Comparison of ENCODE assay signal across 14 cellular contexts in genomic region chr20:48012401-48012974, GRCh38.
DNase-seq lines count a peak whose midpoint lies in the region; ATAC-seq and TF ChIP-seq lines count a peak whose summit lies in the region.
"Had no signal": no experiment of that assay in that cellular context is flagged by ENCODE, and none has a peak within 500 bp of the region (broad histone marks: within the 10 kb centered on the region; RNA-seq: fewer than 3 reads in every experiment).

No MANE protein-coding gene starts in this region.

- DNase-seq in AG08395 (ENCODE audit: low spot score) (peak; percentile 54), RPMI7951 (ENCODE audit: low read depth) (peak; percentile 96), fibroblast of pulmonary artery (ENCODE audit: low read depth) (peak; percentile 94), CD1c-positive myeloid dendritic cell (ENCODE audit: extremely low spot score) (no peak)
- DNase-seq: activated CD8-positive, alpha-beta memory T cell treated with anti-CD3 and anti-CD28 coated beads, Interleukin-2, amount 50 U/mL, for 4 hours; amygdala; CD4-positive, CD25-positive, alpha-beta regulatory T cell; naive B cell; NCI-H1092; upper lobe of right lung had no signal

- H3K4me3 ChIP-seq in GM12875 (ENCODE audit: low read depth, low read length) = no peak overlapping the region
- no peak overlapping the region for H3K4me3 ChIP-seq in fibroblast of pulmonary artery (replicated peaks; ENCODE audit: low read depth, low read length)
- H3K4me3 ChIP-seq: upper lobe of right lung had no signal

- peak; percentile 9; the same call in 1 of the 2 replicates for TF ChIP-seq CTCF in GM12875 (IDR thresholded peaks at IDR 0.05; ENCODE audit: borderline replicate concordance, insufficient read depth, low read depth, low read length)
- peak; percentile 61 for TF ChIP-seq CTCF in fibroblast of pulmonary artery (IDR thresholded peaks at IDR 0.05; ENCODE audit: low read length, missing control alignments)

- ATAC-seq in HG03139 (IDR thresholded peaks at IDR 0.05; ENCODE audit: unreplicated experiment) (no peak), HG03135 (IDR thresholded peaks at IDR 0.05; ENCODE audit: unreplicated experiment) (no peak), HG02763 (IDR thresholded peaks at IDR 0.05; ENCODE audit: unreplicated experiment) (no peak)
- ATAC-seq: upper lobe of right lung had no signal
